Comparison of ENCODE assay signal across 8 cellular contexts in genomic region chr4:109574443-109574850, GRCh38. TPM values are rescaled to one million over a fixed set of nuclear protein-coding genes. Genes with fewer than 3 reads are reported as not detected.
DNase-seq lines count a peak whose midpoint lies in the region; FAIRE-seq and TF ChIP-seq lines count a peak whose summit lies in the region.

No MANE protein-coding gene starts in this region.

- H3K4me3 ChIP-seq in PC-9 (no peak overlapping the region), epithelial cell of proximal tubule (ENCODE audit: low read depth, low read length) (no peak overlapping the region), small intestine (ENCODE audit: low read depth in 1 of 2, low read length in 2 of 2) (no peak overlapping the region)

- H3K27ac ChIP-seq in PC-9 (no peak overlapping the region), small intestine (ENCODE audit: low read depth in 1 of 2, low read length in 1 of 2) (no peak overlapping the region)

- H3K4me1 ChIP-seq in PC-9 (replicated peaks; ENCODE audit: insufficient read depth) (no peaks in the 10 kb centered on the region), small intestine (ENCODE audit: control insufficient read depth in 2 of 2, insufficient read depth in 1 of 2, low read depth in 1 of 2, low read length in 1 of 2) (no peaks in the 10 kb centered on the region)

- intact Hi-C loops in PC-9 (cut with micrococcal nuclease; ENCODE audit: unreplicated experiment) = no loop called here

- H3K4me2 ChIP-seq in PC-9 = no peak overlapping the region

- no peaks in the 10 kb centered on the region for H3K27me3 Mint-ChIP-seq in activated naive CD4-positive, alpha-beta T cell treated with anti-CD3 and anti-CD28 coated beads, Interleukin-2, amount 10 ng/mL, durations not matched to agents 7 days and 5 days

- TF ChIP-seq CTCF in PC-9 (conservative IDR thresholded peaks at IDR 0.05) (no peak; the same call in 1 of the 2 replicates), epithelial cell of proximal tubule (conservative IDR thresholded peaks at IDR 0.05; ENCODE audit: low read depth, low read length) (peak; percentile 37)

- no peaks in the 10 kb centered on the region for H3K79me2 ChIP-seq in PC-9 (ENCODE audit: low read depth)

- in situ Hi-C loops in G401 (cut with HindIII; ENCODE audit: low sequenced_read_pairs) = no loop called here

- H3K4me1 Mint-ChIP-seq in activated naive CD4-positive, alpha-beta T cell treated with anti-CD3 and anti-CD28 coated beads, Interleukin-2, amount 10 ng/mL, durations not matched to agents 7 days and 5 days = peaks cover 45% of the 10 kb centered on the region

- POLR2A ChIA-PET in PC-9 (lab: Charles Lee; ENCODE audit: unreplicated experiment) = interaction anchor here (0.7 kb wide), 1 partner anchor 125 kb away, joined by 3 read pairs; no protein-coding TSS in a partner anchor

- CTCF ChIA-PET in activated naive CD4-positive, alpha-beta T cell treated with anti-CD3 and anti-CD28 coated beads, Interleukin-2, amount 10 ng/mL, durations not matched to agents 7 days and 5 days (lab: Charles Lee) = interaction anchor here (0.8 to 1.9 kb wide), 6 partner anchors 9 to 142 kb away, joined by 3 to 14 read pairs (median 4); partner anchors contain the start of gene MCUB
- CTCF ChIA-PET in PC-9 (lab: Charles Lee) = no interaction called here

- H3F3A ChIP-seq in PC-9 (ENCODE audit: insufficient read depth, low read depth) = no peaks in the 10 kb centered on the region

- no peak for FAIRE-seq in small intestine (lab: Jason Lieb, UNC)

- no peaks in the 10 kb centered on the region for H3K27me3 ChIP-seq in PC-9 (ENCODE audit: insufficient read depth, low read depth)
- no peaks in the 10 kb centered on the region for H3K27me3 ChIP-seq in small intestine (ENCODE audit: control insufficient read depth in 2 of 2, insufficient read depth in 2 of 2, low read length in 2 of 2)

- BruUV-seq in PC-9 (replicated peaks; lab: Mats Ljungman, UMichigan) = no TSS peak

- H3K9me2 ChIP-seq in PC-9 (ENCODE audit: insufficient read depth) = no peaks in the 10 kb centered on the region

- H3K9me3 ChIP-seq in PC-9 (ENCODE audit: insufficient read depth, low read depth) = no peaks in the 10 kb centered on the region
- H3K9me3 ChIP-seq in small intestine (ENCODE audit: control insufficient read depth, low read depth) = no peaks in the 10 kb centered on the region

- no peaks in the 10 kb centered on the region for H4K20me1 ChIP-seq in PC-9 (ENCODE audit: insufficient read depth)

- H2AFZ ChIP-seq in PC-9 = no peak overlapping the region

- H3K9me3 Mint-ChIP-seq in activated naive CD4-positive, alpha-beta T cell treated with anti-CD3 and anti-CD28 coated beads, Interleukin-2, amount 10 ng/mL, durations not matched to agents 7 days and 5 days = peaks cover 5% of the 10 kb centered on the region

- no peak overlapping the region for H3K27ac Mint-ChIP-seq in activated naive CD4-positive, alpha-beta T cell treated with anti-CD3 and anti-CD28 coated beads, Interleukin-2, amount 10 ng/mL, durations not matched to agents 7 days and 5 days

- DNase-seq in activated naive CD4-positive, alpha-beta T cell treated with anti-CD3 and anti-CD28 coated beads, Interleukin-2, amount 10 ng/mL, durations not matched to agents 7 days and 5 days = peak; percentile 33
- no peak for DNase-seq in activated naive CD4-positive, alpha-beta T cell treated with Interleukin-2 at 50 U/mL for 16 hours
- DNase-seq in PC-9 (peak; percentile 1 to 38), epithelial cell of proximal tubule (ENCODE audit: low read depth) (no peak), small intestine (peak; percentile 75), G401 (ENCODE audit: low spot score) (no peak), globus pallidus (ENCODE audit: low spot score) (no peak)
- no peak for DNase-seq in stimulated activated CD4-positive, alpha-beta T cell treated with anti-CD3 and anti-CD28 coated beads, Interleukin-12 subunit alpha, Interleukin-12 subunit beta, amount 100 ng/mL, for 4 hours

- H3K36me3 Mint-ChIP-seq in activated naive CD4-positive, alpha-beta T cell treated with anti-CD3 and anti-CD28 coated beads, Interleukin-2, amount 10 ng/mL, durations not matched to agents 7 days and 5 days = peaks cover 43% of the 10 kb centered on the region

- 59 to 69% (median 61%) methylated on average over 6 of the region's 6 CpGs for WGBS in small intestine, 3 donors

- no peak overlapping the region for H3K4me3 Mint-ChIP-seq in activated naive CD4-positive, alpha-beta T cell treated with anti-CD3 and anti-CD28 coated beads, Interleukin-2, amount 10 ng/mL, durations not matched to agents 7 days and 5 days

- H3K36me3 ChIP-seq in PC-9 (ENCODE audit: low read depth) (no peaks in the 10 kb centered on the region), small intestine (ENCODE audit: control insufficient read depth in 2 of 2, insufficient read depth in 2 of 2, low read length in 2 of 2) (no peaks in the 10 kb centered on the region)

RNA-seq across cellular contexts. Expression of gene MCUB, which starts 14.4 kb away (rescaled TPM):
- total RNA-seq in PC-9 (2021) (15.4 and 17.0 TPM in 2 replicates), epithelial cell of proximal tubule (57.2 and 105 TPM in 2 replicates)
- 10 to 100 TPM in 1 of 3 donors, 1 to 10 TPM in 2; 2.2 to 12.8 (median 3.5) TPM for polyA plus RNA-seq in small intestine
- total RNA-seq in G401 (2014; rRNA removed; shearing (Covaris generic)) = 21.0 and 50.2 TPM in 2 replicates

Comparison
In these comparisons a context has a peak if more than half of its experiments do, and no peak if none do; other contexts are left out.
1. DNase-seq: peak in activated naive CD4-positive, alpha-beta T cell treated with anti-CD3 and anti-CD28 coated beads, Interleukin-2, amount 10 ng/mL, durations not matched to agents 7 days and 5 days (single experiment), PC-9 (2 of 2) and small intestine (single experiment); none in activated naive CD4-positive, alpha-beta T cell treated with Interleukin-2 at 50 U/mL for 16 hours (single experiment), epithelial cell of proximal tubule (single experiment), stimulated activated CD4-positive, alpha-beta T cell treated with anti-CD3 and anti-CD28 coated beads, Interleukin-12 subunit alpha, Interleukin-12 subunit beta, amount 100 ng/mL, for 4 hours (single experiment), G401 (single experiment) and globus pallidus (single experiment).